In genomic region chr17:40153603-40154238, GRCh38 we compare ENCODE assay signal across 18 cellular contexts. TPM values are rescaled to one million over a fixed set of nuclear protein-coding genes. Genes with fewer than 3 reads are reported as not detected.
DNase-seq lines count a peak whose midpoint lies in the region; ATAC-seq and TF ChIP-seq lines count a peak whose summit lies in the region.
"Had no signal": no experiment of that assay in that cellular context is flagged by ENCODE, and none has a peak within 500 bp of the region (broad histone marks: within the 10 kb centered on the region; RNA-seq: fewer than 3 reads in every experiment).

No MANE protein-coding gene starts in this region.

- intact Hi-C loops in upper lobe of right lung (cut with DNase I) (no loop called here), OCI-LY7 (cut with micrococcal nuclease; ENCODE audit: unreplicated experiment) (no loop called here)

- H3K9me3 Mint-ChIP-seq in stimulated activated naive CD8-positive, alpha-beta T cell treated with anti-CD3 and anti-CD28 coated beads, Interleukin-15, Interleukin-2, amounts not matched to agents 100 ng/mL and 50 ng/mL, for 24 hours = no peaks in the 10 kb centered on the region
- H3K9me3 Mint-ChIP-seq in activated naive CD4-positive, alpha-beta T cell treated with anti-CD3 and anti-CD28 coated beads, Interleukin-2, amount 50 U/mL, for 24 hours = no peaks in the 10 kb centered on the region

- TF ChIP-seq CTCF in upper lobe of right lung (IDR thresholded peaks at IDR 0.05) (no peak), OCI-LY7 (conservative IDR thresholded peaks at IDR 0.05; ENCODE audit: low read length) (no peak)

- no TSS peak for BruUV-seq in OCI-LY7 (replicated peaks; lab: Mats Ljungman, UMichigan)

- no peaks in the 10 kb centered on the region for H3K27me3 ChIP-seq in upper lobe of right lung
- H3K27me3 ChIP-seq: foreskin keratinocyte, sigmoid colon, tibial artery had no signal

- H3K9me3 ChIP-seq in upper lobe of right lung = no peaks in the 10 kb centered on the region
- H3K9me3 ChIP-seq in OCI-LY7 (ENCODE audit: low read length) = no peaks in the 10 kb centered on the region
- H3K9me3 ChIP-seq: mucosa of descending colon, sigmoid colon, tibial artery had no signal

- CTCF ChIA-PET in OCI-LY7 (lab: Charles Lee; ENCODE audit: unreplicated experiment) = no interaction called here

- peaks cover 60% of the 10 kb centered on the region for H3K36me3 Mint-ChIP-seq in stimulated activated naive CD8-positive, alpha-beta T cell treated with anti-CD3 and anti-CD28 coated beads, Interleukin-15, Interleukin-2, amounts not matched to agents 100 ng/mL and 50 ng/mL, for 24 hours (ENCODE audit: low read depth)
- H3K36me3 Mint-ChIP-seq in activated naive CD4-positive, alpha-beta T cell treated with anti-CD3 and anti-CD28 coated beads, Interleukin-2, amount 50 U/mL, for 24 hours = peaks cover 20% of the 10 kb centered on the region

- H3K4me1 ChIP-seq in upper lobe of right lung (peaks cover 11% of the 10 kb centered on the region), OCI-LY7 (ENCODE audit: insufficient read depth, low read length, poor library complexity, severe bottlenecking) (no peaks in the 10 kb centered on the region)
- H3K4me1 ChIP-seq: foreskin keratinocyte had no signal

- H3K36me3 ChIP-seq in upper lobe of right lung (peaks cover 68% of the 10 kb centered on the region), OCI-LY7 (ENCODE audit: insufficient read depth, low read length) (peaks cover 91% of the 10 kb centered on the region)

- no peak overlapping the region for H3K27ac ChIP-seq in upper lobe of right lung
- H3K27ac ChIP-seq in OCI-LY7 (ENCODE audit: low read depth, low read length, poor library complexity, severe bottlenecking) = no peak overlapping the region
- H3K27ac ChIP-seq: foreskin keratinocyte, tibial artery, VCaP had no signal

- H3K4me3 ChIP-seq in upper lobe of right lung (no peak overlapping the region), OCI-LY7 (ENCODE audit: low read depth, low read length, poor library complexity, severe bottlenecking) (no peak overlapping the region)
- H3K4me3 ChIP-seq: mucosa of descending colon, sigmoid colon, tibial artery had no signal

- no peak overlapping the region for H2AFZ ChIP-seq in OCI-LY7 (ENCODE audit: low read length)

- H3K27me3 Mint-ChIP-seq in stimulated activated naive CD8-positive, alpha-beta T cell treated with anti-CD3 and anti-CD28 coated beads, Interleukin-15, Interleukin-2, amounts not matched to agents 100 ng/mL and 50 ng/mL, for 24 hours = no peaks in the 10 kb centered on the region
- H3K27me3 Mint-ChIP-seq in activated naive CD4-positive, alpha-beta T cell treated with anti-CD3 and anti-CD28 coated beads, Interleukin-2, amount 50 U/mL, for 24 hours = no peaks in the 10 kb centered on the region

- no peaks in the 10 kb centered on the region for H3K9me2 ChIP-seq in OCI-LY7 (ENCODE audit: insufficient read depth, low read length)

- peak overlapping the region; percentile 98 for H3K27ac Mint-ChIP-seq in stimulated activated naive CD8-positive, alpha-beta T cell treated with anti-CD3 and anti-CD28 coated beads, Interleukin-15, Interleukin-2, amounts not matched to agents 100 ng/mL and 50 ng/mL, for 24 hours
- peak overlapping the region; percentile 95 for H3K27ac Mint-ChIP-seq in activated naive CD4-positive, alpha-beta T cell treated with anti-CD3 and anti-CD28 coated beads, Interleukin-2, amount 50 U/mL, for 24 hours

- peaks cover 61% of the 10 kb centered on the region for H3K4me1 Mint-ChIP-seq in stimulated activated naive CD8-positive, alpha-beta T cell treated with anti-CD3 and anti-CD28 coated beads, Interleukin-15, Interleukin-2, amounts not matched to agents 100 ng/mL and 50 ng/mL, for 24 hours (ENCODE audit: low read depth)
- H3K4me1 Mint-ChIP-seq in activated naive CD4-positive, alpha-beta T cell treated with anti-CD3 and anti-CD28 coated beads, Interleukin-2, amount 50 U/mL, for 24 hours = peaks cover 67% of the 10 kb centered on the region

- H3K4me2 ChIP-seq in OCI-LY7 (ENCODE audit: low read length) = no peak overlapping the region

- POLR2A ChIA-PET in OCI-LY7 (lab: Charles Lee) = interaction anchor here (0.6 kb wide), 1 partner anchor 35 kb away, joined by 3 read pairs; no protein-coding TSS in a partner anchor

- no peaks in the 10 kb centered on the region for H4K20me1 ChIP-seq in OCI-LY7 (ENCODE audit: insufficient read depth, low read length)

- peaks cover 43% of the 10 kb centered on the region; the same call in 1 of the 2 replicates for H3K79me2 ChIP-seq in OCI-LY7 (ENCODE audit: insufficient read depth, low read depth, low read length)

- no peak for DNase-seq in stimulated activated naive CD8-positive, alpha-beta T cell treated with anti-CD3 and anti-CD28 coated beads, Interleukin-15, Interleukin-2, amounts not matched to agents 100 U/mL and 50 U/mL, for 24 hours
- no peak for DNase-seq in upper lobe of right lung
- DNase-seq in stimulated activated naive CD4-positive, alpha-beta T cell treated with Interleukin-2 at 50 U/mL for 16 hours (lab: John Stamatoyannopoulos, UW) = no peak
- DNase-seq in OCI-LY7 (ENCODE audit: low spot score) = no peak
- DNase-seq: foreskin keratinocyte; Kasumi-1; left colon; mucosa of descending colon; NCI-H2171 treated with DMSO at 0.1 percent for 48 hours; sigmoid colon; stimulated activated CD8-positive, alpha-beta memory T cell treated with anti-CD3 and anti-CD28 coated beads, Interleukin-4, amount 100 ng/mL, for 48 hours; tibial artery had no signal

- ATAC-seq in stimulated activated naive CD8-positive, alpha-beta T cell treated with anti-CD3 and anti-CD28 coated beads, Interleukin-15, Interleukin-2, amounts not matched to agents 100 U/mL and 50 U/mL, for 24 hours = no peak
- ATAC-seq in HG03460 (IDR thresholded peaks at IDR 0.05; ENCODE audit: unreplicated experiment) = peak; percentile 55
- ATAC-seq in upper lobe of right lung = peak; percentile 25
- no peak for ATAC-seq in esophagus mucosa
- ATAC-seq: foreskin keratinocyte, left colon, SK-N-SH treated with all-trans-retinoic acid at 6 μM for 48 hours had no signal

- no peak overlapping the region for H3K4me3 Mint-ChIP-seq in stimulated activated naive CD8-positive, alpha-beta T cell treated with anti-CD3 and anti-CD28 coated beads, Interleukin-15, Interleukin-2, amounts not matched to agents 100 ng/mL and 50 ng/mL, for 24 hours
- peak overlapping the region; percentile 57 for H3K4me3 Mint-ChIP-seq in activated naive CD4-positive, alpha-beta T cell treated with anti-CD3 and anti-CD28 coated beads, Interleukin-2, amount 50 U/mL, for 24 hours

RNA-seq across cellular contexts. Expression of gene CASC3, which starts 13.4 kb away (rescaled TPM):
- total RNA-seq in upper lobe of right lung = 106 TPM
- total RNA-seq in OCI-LY7 (2014; rRNA removed; shearing (Covaris generic)) = 42.6 and 46.9 TPM in 2 replicates
- 100 and 117 TPM in 2 replicates for total RNA-seq in OCI-LY7 (2022)
- total RNA-seq in esophagus mucosa = 38.5 TPM

RNA-seq across cellular contexts. Expression of gene RAPGEFL1, which starts 23.5 kb away (rescaled TPM):
- total RNA-seq in upper lobe of right lung (10.2 TPM), OCI-LY7 (2022) (5.2 and 5.8 TPM in 2 replicates), esophagus mucosa (112 TPM)
- total RNA-seq in OCI-LY7 (2014; rRNA removed; shearing (Covaris generic)) = 2.1 and 4.9 TPM in 2 replicates

RNA-seq across cellular contexts. Expression of gene MSL1, which starts 31.9 kb away (rescaled TPM):
- total RNA-seq in upper lobe of right lung (84.4 TPM), OCI-LY7 (2022) (96.0 and 97.2 TPM in 2 replicates), esophagus mucosa (36.1 TPM)
- total RNA-seq in OCI-LY7 (2014; rRNA removed; shearing (Covaris generic)) = 67.2 and 95.4 TPM in 2 replicates

RNA-seq across cellular contexts. Expression of gene NR1D1, which starts 53.3 kb away (rescaled TPM):
- total RNA-seq in upper lobe of right lung (24.9 TPM), OCI-LY7 (2022) (7.0 and 8.7 TPM in 2 replicates), esophagus mucosa (14.6 TPM)
- total RNA-seq in OCI-LY7 (2014; rRNA removed; shearing (Covaris generic)) = 1.7 and 2.3 TPM in 2 replicates

Comparison
In these comparisons a context has a peak if more than half of its experiments do, and no peak if none do; other contexts are left out.
1. ATAC-seq: peak in HG03460 (single experiment) and upper lobe of right lung (single experiment); none in stimulated activated naive CD8-positive, alpha-beta T cell treated with anti-CD3 and anti-CD28 coated beads, Interleukin-15, Interleukin-2, amounts not matched to agents 100 U/mL and 50 U/mL, for 24 hours (single experiment) and esophagus mucosa (single experiment).
2. RNA of gene RAPGEFL1, which starts 23.5 kb away (total RNA-seq): 112 TPM in esophagus mucosa (single experiment); 10.2 TPM in upper lobe of right lung (single experiment) and 2.1 to 5.8 TPM in OCI-LY7; every median in the first group is over 10 times any median in the second.